Comparison of ENCODE assay signal across 8 cellular contexts in the genomic region with DNA sequence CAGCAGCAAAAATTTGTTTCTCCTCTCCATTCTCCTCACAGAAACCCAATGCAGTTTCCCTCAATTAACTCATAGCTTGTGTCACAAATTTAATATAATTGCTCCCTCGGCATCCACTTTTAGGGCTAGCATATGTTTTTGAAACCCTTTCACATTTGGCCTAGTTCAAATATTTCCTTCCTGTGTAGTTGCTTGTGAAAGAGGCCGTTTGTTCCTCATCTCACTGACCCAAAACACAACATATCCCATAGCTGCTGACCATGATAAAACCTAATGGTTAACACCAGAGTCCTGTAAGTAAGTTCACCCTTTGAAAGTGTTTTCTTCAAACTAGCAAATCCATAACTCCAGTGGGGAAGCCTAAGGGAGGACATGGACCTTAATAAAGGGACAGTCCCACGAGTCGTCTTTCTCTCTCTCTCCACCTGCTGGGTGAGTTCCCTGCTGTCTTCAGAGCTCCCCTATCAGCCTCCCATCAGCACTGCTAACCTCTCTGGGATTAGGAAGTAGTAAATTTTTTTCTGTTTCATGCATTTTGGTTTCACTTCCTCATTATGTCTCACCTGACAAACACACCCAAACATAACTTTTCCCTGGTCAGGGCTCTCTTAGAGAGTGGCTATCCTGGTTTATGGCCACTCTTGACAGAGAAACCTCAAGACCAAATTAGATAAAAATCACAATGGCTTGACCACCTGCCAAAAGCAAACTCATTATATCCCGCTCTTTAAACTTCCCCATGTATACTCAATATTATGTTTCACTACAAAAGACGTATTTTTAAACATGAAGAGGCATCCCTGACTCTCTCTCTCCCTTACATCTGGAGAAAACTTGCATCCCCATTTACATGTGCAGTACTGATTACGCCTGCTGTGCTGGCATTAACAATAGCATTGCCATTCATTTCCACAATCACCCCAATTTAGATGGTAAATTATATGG.
A peak's percentile ranks its signal among the peaks of the same experiment; 100 is the strongest.
DNase-seq lines count a peak whose midpoint lies in the region; ATAC-seq and TF ChIP-seq lines count a peak whose summit lies in the region.

No MANE protein-coding gene starts in this region.

- no CpG with 5 or more reads among the region's 7 CpGs for WGBS in trophoblast cell (ENCODE audit: extremely low coverage, insufficient coverage, insufficient read length)

- no peaks in the 10 kb centered on the region for H3K9me3 Mint-ChIP-seq in CD14-positive monocyte
- no peaks in the 10 kb centered on the region for H3K9me3 Mint-ChIP-seq in stimulated activated naive B cell treated with anti-CD40 and anti-IgM and Interleukin-4, amounts not matched to agents 10 μg/mL and 1 μg/mL and 100 μg/mL, for 72 hours
- H3K9me3 Mint-ChIP-seq in stimulated activated naive CD8-positive, alpha-beta T cell treated with anti-CD3 and anti-CD28 coated beads, Interleukin-15, amount 100 ng/mL, for 72 hours = no peaks in the 10 kb centered on the region

- H2AK5ac ChIP-seq in trophoblast cell (ENCODE audit: low read length) = no peak overlapping the region

- H3K4me3 ChIP-seq in trophoblast cell (ENCODE audit: low read depth, low read length) = no peak overlapping the region

- H3K79me2 ChIP-seq in trophoblast cell (ENCODE audit: control insufficient read depth, insufficient read depth, low read length, poor library complexity) = no peaks in the 10 kb centered on the region

- H3K4me2 ChIP-seq in trophoblast cell (ENCODE audit: low read length) = no peak overlapping the region

- no peaks in the 10 kb centered on the region for H3K27me3 ChIP-seq in trophoblast cell (ENCODE audit: insufficient read depth, low read length)

- no peak overlapping the region for H4K91ac ChIP-seq in trophoblast cell (ENCODE audit: low read depth, low read length)

- DNase-seq in CD14-positive monocyte (ENCODE audit: low spot score) = no peak
- DNase-seq in SKM-1 (lab: John Stamatoyannopoulos, UW; ENCODE audit: unreplicated experiment) = peak; percentile 47
- peak; percentile 6 for DNase-seq in stimulated activated naive B cell treated with anti-CD40 and anti-IgM and Interleukin-4, amounts not matched to agents 10 μg/mL and 1 μg/mL and 100 μg/mL, for 72 hours
- no peak for DNase-seq in Ammon's horn (ENCODE audit: low spot score)
- no peak for DNase-seq in trophoblast cell
- DNase-seq in stimulated activated naive CD8-positive, alpha-beta T cell treated with anti-CD3 and anti-CD28 coated beads, Interleukin-15, amount 100 ng/mL, for 72 hours = no peak

- H3K18ac ChIP-seq in trophoblast cell (ENCODE audit: low read length) = no peak overlapping the region

- H4K8ac ChIP-seq in trophoblast cell (ENCODE audit: low read depth, low read length) = no peak overlapping the region

- intact Hi-C loops in CD14-positive monocyte (cut with micrococcal nuclease) = no loop called here

- no peak overlapping the region for H3K4ac ChIP-seq in trophoblast cell (ENCODE audit: low read depth, low read length)

- no peak overlapping the region for H2BK12ac ChIP-seq in trophoblast cell (ENCODE audit: low read length)

- no peaks in the 10 kb centered on the region for H3K4me1 ChIP-seq in trophoblast cell (ENCODE audit: control insufficient read depth in 1 of 2, insufficient read depth in 2 of 2, low read length in 2 of 2)

- no peak overlapping the region for H3K23ac ChIP-seq in trophoblast cell (ENCODE audit: low read length)

- H3K36me3 ChIP-seq in trophoblast cell (ENCODE audit: control insufficient read depth in 1 of 2, insufficient read depth in 2 of 2, low read length in 2 of 2) = no peaks in the 10 kb centered on the region

- H3K27me3 Mint-ChIP-seq in CD14-positive monocyte (ENCODE audit: low read depth in 3 of 3) = no peaks in the 10 kb centered on the region
- no peaks in the 10 kb centered on the region for H3K27me3 Mint-ChIP-seq in stimulated activated naive B cell treated with anti-CD40 and anti-IgM and Interleukin-4, amounts not matched to agents 10 μg/mL and 1 μg/mL and 100 μg/mL, for 72 hours
- no peaks in the 10 kb centered on the region for H3K27me3 Mint-ChIP-seq in stimulated activated naive CD8-positive, alpha-beta T cell treated with anti-CD3 and anti-CD28 coated beads, Interleukin-15, amount 100 ng/mL, for 72 hours

- H2AFZ ChIP-seq in trophoblast cell (ENCODE audit: insufficient read depth, low read length, poor library complexity) = no peak overlapping the region

- no peak overlapping the region for H2BK5ac ChIP-seq in trophoblast cell (ENCODE audit: low read depth, low read length, poor library complexity)

- ATAC-seq in GM19351 (IDR thresholded peaks at IDR 0.05; ENCODE audit: unreplicated experiment) (peak; percentile 68), HG03432 (IDR thresholded peaks at IDR 0.05; ENCODE audit: unreplicated experiment) (peak; percentile 83)
- ATAC-seq in stimulated activated naive B cell treated with anti-CD40 and anti-IgM and Interleukin-4, amounts not matched to agents 10 μg/mL and 1 μg/mL and 100 μg/mL, for 72 hours (replicated peaks) = peak; percentile 93 to 95
- no peak for ATAC-seq in stimulated activated naive CD8-positive, alpha-beta T cell treated with anti-CD3 and anti-CD28 coated beads, Interleukin-15, amount 100 ng/mL, for 72 hours

- no peaks in the 10 kb centered on the region for H3K79me1 ChIP-seq in trophoblast cell (ENCODE audit: low read length)

- no peak overlapping the region for H4K12ac ChIP-seq in trophoblast cell (ENCODE audit: low read depth, low read length)

- H3K14ac ChIP-seq in trophoblast cell (ENCODE audit: low read length) = no peak overlapping the region

- H3K27ac ChIP-seq in trophoblast cell (ENCODE audit: low read depth, low read length) = no peak overlapping the region

- no peak for TF ChIP-seq CTCF in CD14-positive monocyte (IDR thresholded peaks at IDR 0.05)

- H3K27ac Mint-ChIP-seq in CD14-positive monocyte = peak overlapping the region; percentile 78 to 89 (median 84)
- H3K27ac Mint-ChIP-seq in stimulated activated naive B cell treated with anti-CD40 and anti-IgM and Interleukin-4, amounts not matched to agents 10 μg/mL and 1 μg/mL and 100 μg/mL, for 72 hours = peak overlapping the region; percentile 20
- H3K27ac Mint-ChIP-seq in stimulated activated naive CD8-positive, alpha-beta T cell treated with anti-CD3 and anti-CD28 coated beads, Interleukin-15, amount 100 ng/mL, for 72 hours = no peak overlapping the region

- H3K36me3 Mint-ChIP-seq in CD14-positive monocyte = peaks cover 35 to 42% of the 10 kb centered on the region in 2 donors
- H3K36me3 Mint-ChIP-seq in stimulated activated naive B cell treated with anti-CD40 and anti-IgM and Interleukin-4, amounts not matched to agents 10 μg/mL and 1 μg/mL and 100 μg/mL, for 72 hours = peaks cover 6 to 28% of the 10 kb centered on the region in 2 donors

- H2BK120ac ChIP-seq in trophoblast cell (ENCODE audit: insufficient read depth, low read length, poor library complexity) = no peak overlapping the region

- H3K4me3 Mint-ChIP-seq in CD14-positive monocyte = peak overlapping the region; percentile 46 to 47
- H3K4me3 Mint-ChIP-seq in stimulated activated naive B cell treated with anti-CD40 and anti-IgM and Interleukin-4, amounts not matched to agents 10 μg/mL and 1 μg/mL and 100 μg/mL, for 72 hours = peak overlapping the region; percentile 26
- no peak overlapping the region for H3K4me3 Mint-ChIP-seq in stimulated activated naive CD8-positive, alpha-beta T cell treated with anti-CD3 and anti-CD28 coated beads, Interleukin-15, amount 100 ng/mL, for 72 hours

- no peaks in the 10 kb centered on the region for H3K9me3 ChIP-seq in trophoblast cell (ENCODE audit: insufficient read depth, low read depth, low read length)

- peaks cover 26% of the 10 kb centered on the region for H3K4me1 Mint-ChIP-seq in CD14-positive monocyte
- H3K4me1 Mint-ChIP-seq in stimulated activated naive B cell treated with anti-CD40 and anti-IgM and Interleukin-4, amounts not matched to agents 10 μg/mL and 1 μg/mL and 100 μg/mL, for 72 hours = peaks cover 15 to 27% of the 10 kb centered on the region in 2 donors
- H3K4me1 Mint-ChIP-seq in stimulated activated naive CD8-positive, alpha-beta T cell treated with anti-CD3 and anti-CD28 coated beads, Interleukin-15, amount 100 ng/mL, for 72 hours = peaks cover 8% of the 10 kb centered on the region

- H3K9ac ChIP-seq in trophoblast cell (ENCODE audit: low read length) = no peak overlapping the region

Comparison
In these comparisons a context has a peak if more than half of its experiments do, and no peak if none do; other contexts are left out.
1. DNase-seq: peak in SKM-1 (single experiment) and stimulated activated naive B cell treated with anti-CD40 and anti-IgM and Interleukin-4, amounts not matched to agents 10 μg/mL and 1 μg/mL and 100 μg/mL, for 72 hours (single experiment); none in CD14-positive monocyte (single experiment), Ammon's horn (single experiment), trophoblast cell (0 of 2) and stimulated activated naive CD8-positive, alpha-beta T cell treated with anti-CD3 and anti-CD28 coated beads, Interleukin-15, amount 100 ng/mL, for 72 hours (0 of 2).
2. H3K27ac Mint-ChIP-seq: peak in CD14-positive monocyte (7 of 7) and stimulated activated naive B cell treated with anti-CD40 and anti-IgM and Interleukin-4, amounts not matched to agents 10 μg/mL and 1 μg/mL and 100 μg/mL, for 72 hours (single experiment); none in stimulated activated naive CD8-positive, alpha-beta T cell treated with anti-CD3 and anti-CD28 coated beads, Interleukin-15, amount 100 ng/mL, for 72 hours (0 of 2).
3. H3K4me3 Mint-ChIP-seq: peak in CD14-positive monocyte (2 of 2) and stimulated activated naive B cell treated with anti-CD40 and anti-IgM and Interleukin-4, amounts not matched to agents 10 μg/mL and 1 μg/mL and 100 μg/mL, for 72 hours (2 of 2); none in stimulated activated naive CD8-positive, alpha-beta T cell treated with anti-CD3 and anti-CD28 coated beads, Interleukin-15, amount 100 ng/mL, for 72 hours (0 of 2).